Comparison of ENCODE assay signal across 28 cellular contexts in genomic region chr17:27082775-27083154, GRCh38.
"Had no signal": no experiment of that assay in that cellular context is flagged by ENCODE, and none has a peak within 500 bp of the region (broad histone marks: within the 10 kb centered on the region; RNA-seq: fewer than 3 reads in every experiment).

No MANE protein-coding gene starts in this region.

- DNase-seq: colonic mucosa; cortex of kidney; dermis blood vessel endothelial cell; dorsolateral prefrontal cortex; effector CD4-positive, alpha-beta T cell; effector CD8-positive, alpha-beta T cell; effector memory CD4-positive, alpha-beta T cell; effector memory CD8-positive, alpha-beta T cell; endodermal cell; erythroblast; foreskin fibroblast; foreskin keratinocyte; foreskin melanocyte; gastrocnemius medialis; glutamatergic neuron; head of caudate nucleus; heart left ventricle; heart right ventricle had no signal

- FAIRE-seq: colon, endometrium, endothelial cell of umbilical vein, frontal cortex had no signal

- H3K4me1 Mint-ChIP-seq: endodermal cell had no signal

- H3K36me3 ChIP-seq: colonic mucosa, esophagus muscularis mucosa, gastrocnemius medialis, gastroesophageal sphincter, heart left ventricle, heart right ventricle had no signal

- H3K9me3 ChIP-seq: colonic mucosa, esophagus muscularis mucosa, gastrocnemius medialis, gastroesophageal sphincter, heart left ventricle, heart right ventricle had no signal

- ATAC-seq: effector memory CD8-positive, alpha-beta T cell; esophagus mucosa; foreskin keratinocyte; gastrocnemius medialis; gastroesophageal sphincter; heart left ventricle; heart right ventricle had no signal

- H3K9me3 Mint-ChIP-seq: effector memory CD8-positive, alpha-beta T cell had no signal

- H3K4me3 Mint-ChIP-seq: dendritic cell treated with granulocyte-macrophage colony-stimulating factor and Interleukin-4, amounts not matched to agents 40 ng/mL and 50 ng/mL, for 4 days; effector memory CD8-positive, alpha-beta T cell; endodermal cell had no signal

- H3K27ac Mint-ChIP-seq: dendritic cell treated with granulocyte-macrophage colony-stimulating factor and Interleukin-4, amounts not matched to agents 40 ng/mL and 50 ng/mL, for 4 days; effector memory CD8-positive, alpha-beta T cell; endodermal cell had no signal

- H3K4me3 ChIP-seq: colonic mucosa, coronary artery, dorsolateral prefrontal cortex, esophagus muscularis mucosa, gastrocnemius medialis, gastroesophageal sphincter, heart left ventricle, heart right ventricle had no signal

- H3K27ac ChIP-seq: colonic mucosa, coronary artery, dorsolateral prefrontal cortex, epithelial cell of prostate, esophagus muscularis mucosa, foreskin keratinocyte, gastrocnemius medialis, gastroesophageal sphincter, heart left ventricle, heart right ventricle had no signal

- H3K4me1 ChIP-seq: colonic mucosa, esophagus muscularis mucosa, foreskin keratinocyte, gastrocnemius medialis, gastroesophageal sphincter, heart left ventricle, heart right ventricle had no signal

- H3K27me3 ChIP-seq: colonic mucosa, foreskin keratinocyte, gastrocnemius medialis had no signal
